ENCODE assay signal across 1 cellular context in the genomic region with DNA sequence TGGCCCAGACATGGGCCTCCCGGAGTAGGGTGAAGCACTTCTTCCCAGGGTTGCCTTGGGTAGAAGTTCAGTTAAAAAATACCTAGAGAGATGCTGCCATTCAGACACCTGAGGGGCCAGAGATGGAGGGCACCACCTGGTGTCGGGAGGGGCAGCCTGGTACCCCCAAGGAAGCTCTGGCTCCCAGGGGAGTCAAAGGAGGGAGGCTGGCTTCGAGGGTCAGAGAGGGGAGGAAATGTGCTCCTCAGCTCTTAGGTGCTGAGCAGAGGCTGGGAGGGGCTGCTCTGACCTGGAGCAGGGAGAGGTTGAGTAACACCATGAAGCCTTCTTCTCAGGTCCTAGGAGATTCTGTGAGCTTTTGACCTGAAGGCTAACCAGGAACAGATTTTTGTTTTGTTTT.
TF ChIP-seq lines count a peak whose summit lies in the region.

No MANE protein-coding gene starts in this region.

TF ChIP-seq in A549, 52 proteins besides CTCF, POLR2A, EP300 and RAD21 (continued from another document):
- no peak for TF ChIP-seq MAX (IDR thresholded peaks at IDR 0.05)
- no peak for TF ChIP-seq HOXB5 (CRISPR knock-in tag; IDR thresholded peaks at IDR 0.05)
- TF ChIP-seq ZNF302 (CRISPR knock-in tag; IDR thresholded peaks at IDR 0.05) = no peak
- no peak for TF ChIP-seq CHD4 (IDR thresholded peaks at IDR 0.05; ENCODE audit: borderline replicate concordance)
- no peak for TF ChIP-seq KDM5A (IDR thresholded peaks at IDR 0.05)
- no peak for TF ChIP-seq ZSCAN20 (CRISPR knock-in tag; IDR thresholded peaks at IDR 0.05)
- no peak for TF ChIP-seq HOXB13 (CRISPR knock-in tag; IDR thresholded peaks at IDR 0.05; ENCODE audit: low read depth)
- TF ChIP-seq HEYL (CRISPR knock-in tag; IDR thresholded peaks at IDR 0.05) = no peak
- no peak for TF ChIP-seq RARB (CRISPR knock-in tag; IDR thresholded peaks at IDR 0.05)
- TF ChIP-seq SREBF2 (IDR thresholded peaks at IDR 0.05) = no peak
- TF ChIP-seq, protein P1, sequence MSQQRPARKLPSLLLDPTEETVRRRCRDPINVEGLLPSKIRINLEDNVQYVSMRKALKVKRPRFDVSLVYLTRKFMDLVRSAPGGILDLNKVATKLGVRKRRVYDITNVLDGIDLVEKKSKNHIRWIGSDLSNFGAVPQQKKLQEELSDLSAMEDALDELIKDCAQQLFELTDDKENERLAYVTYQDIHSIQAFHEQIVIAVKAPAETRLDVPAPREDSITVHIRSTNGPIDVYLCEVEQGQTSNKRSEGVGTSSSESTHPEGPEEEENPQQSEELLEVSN (IDR thresholded peaks at IDR 0.05; ENCODE audit: borderline replicate concordance, low read depth) = no peak
- no peak for TF ChIP-seq EHF (CRISPR knock-in tag; IDR thresholded peaks at IDR 0.05)
- TF ChIP-seq CBX8 (IDR thresholded peaks at IDR 0.05) = no peak
- TF ChIP-seq, protein P2, sequence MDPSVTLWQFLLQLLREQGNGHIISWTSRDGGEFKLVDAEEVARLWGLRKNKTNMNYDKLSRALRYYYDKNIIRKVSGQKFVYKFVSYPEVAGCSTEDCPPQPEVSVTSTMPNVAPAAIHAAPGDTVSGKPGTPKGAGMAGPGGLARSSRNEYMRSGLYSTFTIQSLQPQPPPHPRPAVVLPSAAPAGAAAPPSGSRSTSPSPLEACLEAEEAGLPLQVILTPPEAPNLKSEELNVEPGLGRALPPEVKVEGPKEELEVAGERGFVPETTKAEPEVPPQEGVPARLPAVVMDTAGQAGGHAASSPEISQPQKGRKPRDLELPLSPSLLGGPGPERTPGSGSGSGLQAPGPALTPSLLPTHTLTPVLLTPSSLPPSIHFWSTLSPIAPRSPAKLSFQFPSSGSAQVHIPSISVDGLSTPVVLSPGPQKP (IDR thresholded peaks at IDR 0.05; ENCODE audit: low read depth, low read length) = no peak
